Comparison of ENCODE assay signal across 15 cellular contexts in genomic region chr20:43287637-43288036, GRCh38.
DNase-seq lines count a peak whose midpoint lies in the region; ATAC-seq, FAIRE-seq and TF ChIP-seq lines count a peak whose summit lies in the region.
"Had no signal": no experiment of that assay in that cellular context is flagged by ENCODE, and none has a peak within 500 bp of the region (broad histone marks: within the 10 kb centered on the region; RNA-seq: fewer than 3 reads in every experiment).

No MANE protein-coding gene starts in this region.

- H3K4me3 ChIP-seq in HepG2 (replicated peaks in 1 of 3; ENCODE audit: insufficient read depth in 1 of 3, low read depth in 2 of 3, low read length in 3 of 3) (no peak overlapping the region), right lobe of liver (no peak overlapping the region)
- H3K4me3 ChIP-seq: BLaER1 treated with 17β-estradiol and CSF1 and Interleukin-3, amounts not matched to agents 10 nM and 100 nM had no signal

- POLR2A ChIA-PET in HepG2 (lab: Yijun Ruan, JAX), result no interaction called here
- POLR2A ChIA-PET in WTC11 (lab: Charles Lee), result no interaction called here

- WGBS in HepG2 (ENCODE audit: low lambda C conversion rate), result 11% methylated on average over 2 of the region's 2 CpGs
- 45% methylated on average over 2 of the region's 2 CpGs for WGBS in right lobe of liver (ENCODE audit: insufficient coverage, low coverage, low lambda C conversion rate, missing lambda C conversion rate)

- H3K27me3 ChIP-seq in HepG2 (ENCODE audit: control insufficient read depth in 1 of 2, insufficient read depth in 2 of 2, low read length in 2 of 2), result no peaks in the 10 kb centered on the region; a peak in 1 of 5 replicates
- H3K27me3 ChIP-seq in right lobe of liver, result no peaks in the 10 kb centered on the region
- H3K27me3 ChIP-seq: BLaER1 treated with 17β-estradiol and CSF1 and Interleukin-3, amounts not matched to agents 10 nM and 100 nM had no signal

- TF ChIP-seq CTCF in HepG2 (CRISPR knock-in tag; IDR thresholded peaks at IDR 0.05) (no peak), right lobe of liver (IDR thresholded peaks at IDR 0.05) (no peak), WTC11 (IDR thresholded peaks at IDR 0.05) (no peak)

- H3K4me2 ChIP-seq in HepG2 (ENCODE audit: low read depth, low read length), result no peak overlapping the region
- H3K4me2 ChIP-seq: BLaER1 treated with 17β-estradiol and CSF1 and Interleukin-3, amounts not matched to agents 10 nM and 100 nM had no signal

- no peaks in the 10 kb centered on the region for H4K20me1 ChIP-seq in HepG2 (ENCODE audit: insufficient read depth, low read length)
- H4K20me1 ChIP-seq: BLaER1 treated with 17β-estradiol and CSF1 and Interleukin-3, amounts not matched to agents 10 nM and 100 nM had no signal

- H3K9me3 ChIP-seq in HepG2 (ENCODE audit: low read length), result no peaks in the 10 kb centered on the region
- no peaks in the 10 kb centered on the region for H3K9me3 ChIP-seq in right lobe of liver

- CTCF ChIA-PET in HepG2 (lab: Yijun Ruan, JAX; ENCODE audit: low intra/inter-chr PET ratio, low total read pairs), result no interaction called here
- CTCF ChIA-PET in WTC11 (lab: Charles Lee), result no interaction called here

- TF ChIP-seq RAD21 in HepG2 (CRISPR knock-in tag; IDR thresholded peaks at IDR 0.05) (no peak), Ishikawa (IDR thresholded peaks at IDR 0.05; ENCODE audit: low read depth) (no peak)

- H3K36me3 Mint-ChIP-seq in WTC11, result peaks cover 14% of the 10 kb centered on the region
- H3K36me3 Mint-ChIP-seq: IgD-negative memory B cell had no signal

- intact Hi-C loops in HepG2 (cut with micrococcal nuclease; ENCODE audit: unreplicated experiment) (no loop called here), right lobe of liver (cut with DNase I) (no loop called here)

- peaks cover 8% of the 10 kb centered on the region for H3K4me1 Mint-ChIP-seq in WTC11
- H3K4me1 Mint-ChIP-seq: IgD-negative memory B cell had no signal

- no peak overlapping the region for H2AFZ ChIP-seq in HepG2 (ENCODE audit: low read length)

- no peaks in the 10 kb centered on the region for H3K36me3 ChIP-seq in HepG2 (replicated peaks in 1 of 2; ENCODE audit: control insufficient read depth in 1 of 2, insufficient read depth in 2 of 2, low read length in 2 of 2)
- no peaks in the 10 kb centered on the region for H3K36me3 ChIP-seq in right lobe of liver
- H3K36me3 ChIP-seq: BLaER1 treated with 17β-estradiol and CSF1 and Interleukin-3, amounts not matched to agents 10 nM and 100 nM had no signal

- no peak overlapping the region for H3K27ac Mint-ChIP-seq in WTC11
- H3K27ac Mint-ChIP-seq: CD4-positive, alpha-beta T cell; IgD-negative memory B cell had no signal

- no TSS peak for BruUV-seq in HepG2 (replicated peaks; lab: Mats Ljungman, UMichigan)

- no peak overlapping the region for H3K4me3 Mint-ChIP-seq in WTC11
- H3K4me3 Mint-ChIP-seq: CD4-positive, alpha-beta T cell; IgD-negative memory B cell had no signal

- H3K4me1 ChIP-seq in HepG2 (ENCODE audit: insufficient read depth, low read length) (no peaks in the 10 kb centered on the region), right lobe of liver (no peaks in the 10 kb centered on the region)

- H3K27me3 Mint-ChIP-seq in WTC11 (ENCODE audit: low read depth), result no peaks in the 10 kb centered on the region; the same call in 1 of the 2 replicates

- TF ChIP-seq EP300 in HepG2 (IDR thresholded peaks at IDR 0.05; ENCODE audit: low read depth in 2 of 2, low read length in 2 of 2) (no peak), HepG2 (CRISPR knock-in tag; IDR thresholded peaks at IDR 0.05; ENCODE audit: borderline replicate concordance) (no peak), Ishikawa (IDR thresholded peaks at IDR 0.05; ENCODE audit: borderline replicate concordance) (no peak)

- no peak for DNase-seq in HepG2 (ENCODE audit: low spot score)
- no peak for DNase-seq in right lobe of liver
- no peak for DNase-seq in WTC11 (ENCODE audit: low spot score)
- DNase-seq in islet precursor cell, result peak; percentile 5
- DNase-seq in DMS79 (lab: John Stamatoyannopoulos, UW), result no peak
- no peak for DNase-seq in erythroblast (lab: John Stamatoyannopoulos, UW)
- DNase-seq: 8988T; CD4-positive, alpha-beta T cell; DND-41; GF-D8 had no signal

- H3K9me3 Mint-ChIP-seq in WTC11, result peaks cover 33% of the 10 kb centered on the region
- H3K9me3 Mint-ChIP-seq: CD4-positive, alpha-beta T cell had no signal

- no peak for FAIRE-seq in HepG2 (lab: Jason Lieb, UNC)
- FAIRE-seq: H54 had no signal

- no peak for TF ChIP-seq POLR2A in HepG2 (IDR thresholded peaks at IDR 0.05; ENCODE audit: insufficient read depth in 1 of 2, low read depth in 2 of 2, low read length in 2 of 2)
- TF ChIP-seq POLR2A in right lobe of liver (IDR thresholded peaks at IDR 0.05), result no peak
- TF ChIP-seq POLR2A in erythroblast (IDR thresholded peaks at IDR 0.05; ENCODE audit: low read length), result no peak

- H3K27ac ChIP-seq in HepG2 (ENCODE audit: extremely low read length, insufficient read depth, low read length) (no peak overlapping the region), right lobe of liver (no peak overlapping the region)
- H3K27ac ChIP-seq: BLaER1 treated with 17β-estradiol and CSF1 and Interleukin-3, amounts not matched to agents 10 nM and 100 nM had no signal

- no peak overlapping the region for H3K9ac ChIP-seq in HepG2 (ENCODE audit: insufficient read depth, low read depth, low read length)
- H3K9ac ChIP-seq: BLaER1 treated with 17β-estradiol and CSF1 and Interleukin-3, amounts not matched to agents 10 nM and 100 nM had no signal

- ATAC-seq in HepG2 (no peak), right lobe of liver (no peak), WTC11 (no peak), HG03280 (IDR thresholded peaks at IDR 0.05; ENCODE audit: unreplicated experiment) (no peak)

- in situ Hi-C loops in HepG2 (cut with HindIII; ENCODE audit: extremely low pct_ligation_motif_present, low pct_unique_long_range_greater_than_20kb), result no loop called here

- H3K79me2 ChIP-seq in HepG2 (ENCODE audit: insufficient read depth, low read length), result no peaks in the 10 kb centered on the region

TF ChIP-seq in HepG2, 621 proteins besides CTCF, POLR2A, EP300 and RAD21 (continues in another document):
- TF ChIP-seq RAD51 (IDR thresholded peaks at IDR 0.05; ENCODE audit: borderline replicate concordance) (peak; percentile 22; the same call in 1 of the 2 replicates), THAP11 (CRISPR knock-in tag; IDR thresholded peaks at IDR 0.05) (peak; percentile 63), NFYB (CRISPR knock-in tag; IDR thresholded peaks at IDR 0.05) (peak; percentile 22; the same call in 1 of the 2 replicates), ZNF143 (CRISPR knock-in tag; IDR thresholded peaks at IDR 0.05) (peak; percentile 80)

TF ChIP-seq in Ishikawa, 13 proteins besides CTCF, POLR2A, EP300 and RAD21:
- TF ChIP-seq TCF12 (IDR thresholded peaks at IDR 0.05; ENCODE audit: low read depth), result no peak
- TF ChIP-seq ZBTB7A (IDR thresholded peaks at IDR 0.05; ENCODE audit: low read depth), result no peak
- peak; percentile 81 for TF ChIP-seq USF1 (IDR thresholded peaks at IDR 0.05)
TF ChIP-seq in Ishikawa: peak in this region for 1.

TF ChIP-seq in WTC11, 78 proteins besides CTCF, POLR2A, EP300 and RAD21:
- peak; percentile 79 for TF ChIP-seq USF2 (CRISPR knock-in tag; IDR thresholded peaks at IDR 0.05)
- TF ChIP-seq USF1 (CRISPR knock-in tag; IDR thresholded peaks at IDR 0.05), result peak; percentile 72; the same call in 1 of the 2 replicates
- TF ChIP-seq ZNF425 (CRISPR knock-in tag; conservative IDR thresholded peaks at IDR 0.05), result no peak

Comparison
In these comparisons a context has a peak if more than half of its experiments do, and no peak if none do; other contexts are left out.
1. Of the 50 proteins assayed by ChIP-seq in both HepG2 and WTC11: peak only in HepG2: NFYB; only in WTC11: USF2; in both: none; in neither: 48.